2 cellular contexts compared by ENCODE assay signal in the genomic region with DNA sequence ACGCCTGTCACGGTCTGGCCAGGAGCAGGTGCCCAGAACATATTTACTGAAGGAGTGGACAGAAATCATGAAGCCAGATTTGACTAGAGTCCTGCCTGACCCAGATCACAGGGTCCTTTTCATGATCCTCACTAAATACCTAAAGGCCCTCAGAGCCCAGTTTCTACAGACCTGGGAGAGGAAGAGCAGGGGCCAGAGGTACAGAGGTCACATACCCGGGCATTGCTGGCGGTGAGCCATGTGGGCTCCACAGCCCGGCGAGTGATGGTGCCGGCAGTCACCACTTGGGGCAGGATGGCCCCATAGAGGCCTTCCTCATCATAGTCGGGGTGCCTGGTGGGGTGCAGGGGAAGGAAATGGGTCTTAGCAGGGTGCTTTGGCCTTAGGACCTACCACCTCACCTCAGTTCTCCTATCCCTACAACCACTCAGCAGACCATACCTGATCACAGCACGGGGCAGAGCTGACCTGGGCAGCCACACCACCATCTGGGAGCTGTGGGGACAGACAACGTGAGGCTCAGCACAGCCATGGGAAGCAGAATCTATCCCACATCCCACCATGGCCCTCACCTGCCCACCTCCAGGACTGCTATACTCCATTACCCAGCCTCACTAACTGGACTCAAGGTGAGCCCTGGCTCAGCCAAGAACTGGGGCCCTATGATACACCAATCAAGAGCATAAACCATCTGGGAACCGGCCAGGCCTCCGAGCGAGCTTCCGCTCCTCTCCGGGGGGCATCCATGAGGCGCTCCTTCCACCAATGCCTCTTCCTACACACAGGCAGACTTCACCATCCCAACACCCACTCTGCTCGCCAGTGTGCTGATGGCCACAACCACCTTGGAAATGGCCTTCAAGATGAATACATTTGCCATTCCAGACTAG.
TF ChIP-seq lines count a peak whose summit lies in the region.

No MANE protein-coding gene starts in this region.

TF ChIP-seq in IMR-90, 13 proteins besides CTCF, POLR2A, EP300 and RAD21:
- TF ChIP-seq RFX5 (IDR thresholded peaks at IDR 0.05; ENCODE audit: low read depth, low read length) (no peak), CHD1 (IDR thresholded peaks at IDR 0.05; ENCODE audit: low read depth, low read length) (no peak), SMC3 (IDR thresholded peaks at IDR 0.05; ENCODE audit: low read depth, low read length) (no peak), BHLHE40 (IDR thresholded peaks at IDR 0.05; ENCODE audit: low read depth, low read length) (no peak), NFE2L2 (IDR thresholded peaks at IDR 0.05; ENCODE audit: low read depth, low read length) (no peak), CEBPB (IDR thresholded peaks at IDR 0.05; ENCODE audit: low read depth, low read length) (no peak)
- TF ChIP-seq, protein P1, sequence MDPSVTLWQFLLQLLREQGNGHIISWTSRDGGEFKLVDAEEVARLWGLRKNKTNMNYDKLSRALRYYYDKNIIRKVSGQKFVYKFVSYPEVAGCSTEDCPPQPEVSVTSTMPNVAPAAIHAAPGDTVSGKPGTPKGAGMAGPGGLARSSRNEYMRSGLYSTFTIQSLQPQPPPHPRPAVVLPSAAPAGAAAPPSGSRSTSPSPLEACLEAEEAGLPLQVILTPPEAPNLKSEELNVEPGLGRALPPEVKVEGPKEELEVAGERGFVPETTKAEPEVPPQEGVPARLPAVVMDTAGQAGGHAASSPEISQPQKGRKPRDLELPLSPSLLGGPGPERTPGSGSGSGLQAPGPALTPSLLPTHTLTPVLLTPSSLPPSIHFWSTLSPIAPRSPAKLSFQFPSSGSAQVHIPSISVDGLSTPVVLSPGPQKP (IDR thresholded peaks at IDR 0.05; ENCODE audit: borderline replicate concordance, low read depth, low read length) = no peak

TF ChIP-seq in K562, 482 proteins besides CTCF, POLR2A, EP300 and RAD21:
- TF ChIP-seq MXI1 (IDR thresholded peaks at IDR 0.05; ENCODE audit: low read depth, low read length) (no peak), RBFOX2 (IDR thresholded peaks at IDR 0.05; ENCODE audit: low read depth, low read length) (no peak; the same call in 1 of the 2 replicates), FOXK2 (conservative IDR thresholded peaks at IDR 0.05 in 1 of 2, IDR thresholded peaks at IDR 0.05 in 1 of 2; ENCODE audit: low read depth in 2 of 2) (no peak), NFIC (IDR thresholded peaks at IDR 0.05) (peak; percentile 33; the same call in 1 of the 2 replicates), NCOA2 (IDR thresholded peaks at IDR 0.05; ENCODE audit: partially characterized antibody in 2 of 2) (no peak)
